ENCODE assay signal across 9 cellular contexts in genomic region chr2:137467246-137467862, GRCh38.
DNase-seq lines count a peak whose midpoint lies in the region; ATAC-seq and TF ChIP-seq lines count a peak whose summit lies in the region.
"Had no signal": no experiment of that assay in that cellular context is flagged by ENCODE, and none has a peak within 500 bp of the region (broad histone marks: within the 10 kb centered on the region; RNA-seq: fewer than 3 reads in every experiment).

No MANE protein-coding gene starts in this region.

- peak; percentile 90 for ATAC-seq in GM18502 (IDR thresholded peaks at IDR 0.05; ENCODE audit: poor library complexity, unreplicated experiment)
- peak; percentile 88 for ATAC-seq in HG02759 (IDR thresholded peaks at IDR 0.05; ENCODE audit: unreplicated experiment)
- no peak for ATAC-seq in activated CD8-positive, alpha-beta T cell treated with anti-CD3 and anti-CD28 coated beads, Interleukin-2, amount 10 ng/mL, durations not matched to agents 7 days and 5 days

- no peaks in the 10 kb centered on the region for H3K36me3 Mint-ChIP-seq in activated CD8-positive, alpha-beta T cell treated with anti-CD3 and anti-CD28 coated beads, Interleukin-2, amount 10 ng/mL, durations not matched to agents 7 days and 5 days (ENCODE audit: low read depth)
- H3K36me3 Mint-ChIP-seq: IgD-negative memory B cell had no signal

- no peaks in the 10 kb centered on the region for H3K27me3 Mint-ChIP-seq in activated CD8-positive, alpha-beta T cell treated with anti-CD3 and anti-CD28 coated beads, Interleukin-2, amount 10 ng/mL, durations not matched to agents 7 days and 5 days (ENCODE audit: low read depth)
- H3K27me3 Mint-ChIP-seq: IgD-negative memory B cell had no signal

- DNase-seq in AG10803 (ENCODE audit: low read depth) = peak; percentile 33
- peak; percentile 54 for DNase-seq in NAMALWA (ENCODE audit: low spot score)
- peak; percentile 27 for DNase-seq in activated CD8-positive, alpha-beta T cell treated with anti-CD3 and anti-CD28 coated beads, Interleukin-2, amount 10 ng/mL, durations not matched to agents 7 days and 5 days
- DNase-seq in kidney epithelial cell (ENCODE audit: low read depth) = peak; percentile 26
- no peak for DNase-seq in T1000 (lab: John Stamatoyannopoulos, UW)
- no peak for DNase-seq in effector memory CD4-positive, alpha-beta T cell

- H3K4me1 ChIP-seq in effector memory CD4-positive, alpha-beta T cell (ENCODE audit: control insufficient read depth, insufficient read depth, low read length, poor library complexity, severe bottlenecking) = no peaks in the 10 kb centered on the region

- CTCF ChIA-PET in activated CD8-positive, alpha-beta T cell treated with anti-CD3 and anti-CD28 coated beads, Interleukin-2, amount 10 ng/mL, durations not matched to agents 7 days and 5 days (lab: Charles Lee) = interaction anchor here (1.0 kb wide), 1 partner anchor 370 kb away, joined by 4 read pairs; no protein-coding TSS in a partner anchor

- no peak overlapping the region for H3K4me3 ChIP-seq in AG10803 (ENCODE audit: low read length)
- no peak overlapping the region for H3K4me3 ChIP-seq in kidney epithelial cell (ENCODE audit: low read depth, low read length)
- H3K4me3 ChIP-seq in effector memory CD4-positive, alpha-beta T cell (ENCODE audit: insufficient read depth, low read depth, low read length, poor library complexity, severe bottlenecking) = no peak overlapping the region

- no peaks in the 10 kb centered on the region for H3K9me3 Mint-ChIP-seq in activated CD8-positive, alpha-beta T cell treated with anti-CD3 and anti-CD28 coated beads, Interleukin-2, amount 10 ng/mL, durations not matched to agents 7 days and 5 days (ENCODE audit: insufficient read depth)
- H3K9me3 Mint-ChIP-seq: IgD-negative memory B cell had no signal

- no peaks in the 10 kb centered on the region for H3K9me3 ChIP-seq in effector memory CD4-positive, alpha-beta T cell (ENCODE audit: control insufficient read depth, low read length)

- no peak overlapping the region for H3K27ac Mint-ChIP-seq in activated CD8-positive, alpha-beta T cell treated with anti-CD3 and anti-CD28 coated beads, Interleukin-2, amount 10 ng/mL, durations not matched to agents 7 days and 5 days
- H3K27ac Mint-ChIP-seq: IgD-negative memory B cell had no signal

- H3K4me1 Mint-ChIP-seq in activated CD8-positive, alpha-beta T cell treated with anti-CD3 and anti-CD28 coated beads, Interleukin-2, amount 10 ng/mL, durations not matched to agents 7 days and 5 days (ENCODE audit: low read depth) = no peaks in the 10 kb centered on the region
- H3K4me1 Mint-ChIP-seq: IgD-negative memory B cell had no signal

- POLR2A ChIA-PET in activated CD8-positive, alpha-beta T cell treated with anti-CD3 and anti-CD28 coated beads, Interleukin-2, amount 10 ng/mL, durations not matched to agents 7 days and 5 days (lab: Charles Lee) = no interaction called here

- TF ChIP-seq CTCF in AG10803 (conservative IDR thresholded peaks at IDR 0.05; ENCODE audit: low read length) (peak; percentile 66), kidney epithelial cell (IDR thresholded peaks at IDR 0.05; ENCODE audit: insufficient read depth, low read length, poor library complexity, severe bottlenecking) (peak; percentile 87)

- no peaks in the 10 kb centered on the region for H3K27me3 ChIP-seq in kidney epithelial cell (ENCODE audit: control insufficient read depth, insufficient read depth, low read length)
- H3K27me3 ChIP-seq in effector memory CD4-positive, alpha-beta T cell (replicated peaks; ENCODE audit: control insufficient read depth, insufficient read depth, low read length, poor library complexity, severe bottlenecking) = no peaks in the 10 kb centered on the region

- no peak overlapping the region for H3K4me3 Mint-ChIP-seq in activated CD8-positive, alpha-beta T cell treated with anti-CD3 and anti-CD28 coated beads, Interleukin-2, amount 10 ng/mL, durations not matched to agents 7 days and 5 days
- H3K4me3 Mint-ChIP-seq: IgD-negative memory B cell had no signal

- H3K27ac ChIP-seq in effector memory CD4-positive, alpha-beta T cell (ENCODE audit: insufficient read depth, low read length, poor library complexity, severe bottlenecking) = no peak overlapping the region

- no peaks in the 10 kb centered on the region for H3K36me3 ChIP-seq in kidney epithelial cell (ENCODE audit: control insufficient read depth, insufficient read depth, low read length)
- no peaks in the 10 kb centered on the region for H3K36me3 ChIP-seq in effector memory CD4-positive, alpha-beta T cell (ENCODE audit: control insufficient read depth, insufficient read depth, low read length)

Comparison
In these comparisons a context has a peak if more than half of its experiments do, and no peak if none do; other contexts are left out.
1. DNase-seq: peak in AG10803 (single experiment), NAMALWA (single experiment), activated CD8-positive, alpha-beta T cell treated with anti-CD3 and anti-CD28 coated beads, Interleukin-2, amount 10 ng/mL, durations not matched to agents 7 days and 5 days (single experiment) and kidney epithelial cell (single experiment); none in T1000 (single experiment) and effector memory CD4-positive, alpha-beta T cell (0 of 3).